Comparison of ENCODE assay signal across 21 cellular contexts in genomic region chr3:193917096-193917495, GRCh38.
"Had no signal": no experiment of that assay in that cellular context is flagged by ENCODE, and none has a peak within 500 bp of the region (broad histone marks: within the 10 kb centered on the region; RNA-seq: fewer than 3 reads in every experiment).

No MANE protein-coding gene starts in this region.

- ATAC-seq: effector memory CD8-positive, alpha-beta T cell; gastrocnemius medialis; mucosa of descending colon; natural killer cell; psoas muscle; right lobe of liver; stimulated activated effector memory CD8-positive, alpha-beta T cell treated with anti-CD3 and anti-CD28 coated beads, Interleukin-12 subunit alpha, Interleukin-12 subunit beta, amount 100 ng/mL, for 72 hours; stimulated activated naive CD8-positive, alpha-beta T cell treated with anti-CD3 and anti-CD28 coated beads, Interleukin-15, Interleukin-2, amounts not matched to agents 100 U/mL and 50 U/mL, for 24 hours had no signal

- H3K4me3 Mint-ChIP-seq: effector memory CD8-positive, alpha-beta T cell; natural killer cell; neural crest cell; stimulated activated effector memory CD8-positive, alpha-beta T cell treated with anti-CD3 and anti-CD28 coated beads, Interleukin-12 subunit alpha, Interleukin-12 subunit beta, amount 100 ng/mL, for 72 hours had no signal

- H3K4me3 ChIP-seq: esophagus muscularis mucosa, gastrocnemius medialis, mucosa of descending colon, psoas muscle, right lobe of liver, suprapubic skin, thyroid gland, upper lobe of left lung, uterus had no signal

- H3K27ac ChIP-seq: epithelial cell of prostate, esophagus muscularis mucosa, gastrocnemius medialis, psoas muscle, right lobe of liver, suprapubic skin, thyroid gland, upper lobe of left lung, uterus had no signal

- FAIRE-seq: islet of Langerhans had no signal

- H3K36me3 ChIP-seq: esophagus muscularis mucosa, gastrocnemius medialis, right lobe of liver, suprapubic skin, thyroid gland, upper lobe of left lung, uterus had no signal

- H3K4me1 ChIP-seq: gastrocnemius medialis, psoas muscle, right lobe of liver, suprapubic skin, uterus had no signal

- H3K9me3 ChIP-seq: esophagus muscularis mucosa, gastrocnemius medialis, mucosa of descending colon, psoas muscle, right lobe of liver, suprapubic skin, thyroid gland, upper lobe of left lung, uterus had no signal

- H3K27me3 ChIP-seq: esophagus muscularis mucosa, gastrocnemius medialis, right lobe of liver, suprapubic skin, thyroid gland, upper lobe of left lung, uterus had no signal

- H3K36me3 Mint-ChIP-seq: natural killer cell; stimulated activated effector memory CD8-positive, alpha-beta T cell treated with anti-CD3 and anti-CD28 coated beads, Interleukin-12 subunit alpha, Interleukin-12 subunit beta, amount 100 ng/mL, for 72 hours had no signal

- H3K9me3 Mint-ChIP-seq: effector memory CD8-positive, alpha-beta T cell; natural killer cell; stimulated activated effector memory CD8-positive, alpha-beta T cell treated with anti-CD3 and anti-CD28 coated beads, Interleukin-12 subunit alpha, Interleukin-12 subunit beta, amount 100 ng/mL, for 72 hours had no signal

- H3K27ac Mint-ChIP-seq: effector memory CD8-positive, alpha-beta T cell; natural killer cell; stimulated activated effector memory CD8-positive, alpha-beta T cell treated with anti-CD3 and anti-CD28 coated beads, Interleukin-12 subunit alpha, Interleukin-12 subunit beta, amount 100 ng/mL, for 72 hours had no signal

- H3K4me1 Mint-ChIP-seq: stimulated activated effector memory CD8-positive, alpha-beta T cell treated with anti-CD3 and anti-CD28 coated beads, Interleukin-12 subunit alpha, Interleukin-12 subunit beta, amount 100 ng/mL, for 72 hours had no signal

- DNase-seq: effector memory CD8-positive, alpha-beta T cell; gastrocnemius medialis; kidney glomerular epithelial cell; mucosa of descending colon; natural killer cell; occipital lobe; psoas muscle; retina; right lobe of liver; stimulated activated CD4-positive, alpha-beta T cell treated with anti-CD3 and anti-CD28 coated beads, Interleukin-4, amount 100 ng/mL, for 1 hour; stimulated activated CD8-positive, alpha-beta memory T cell treated with anti-CD3 and anti-CD28 coated beads, Interleukin-4, amount 100 ng/mL, for 48 hours; stimulated activated naive CD8-positive, alpha-beta T cell treated with anti-CD3 and anti-CD28 coated beads, Interleukin-15, Interleukin-2, amounts not matched to agents 100 U/mL and 50 U/mL, for 24 hours; thyroid gland; upper lobe of left lung; uterus had no signal
